ENCODE assay signal across 39 cellular contexts in the genomic region with DNA sequence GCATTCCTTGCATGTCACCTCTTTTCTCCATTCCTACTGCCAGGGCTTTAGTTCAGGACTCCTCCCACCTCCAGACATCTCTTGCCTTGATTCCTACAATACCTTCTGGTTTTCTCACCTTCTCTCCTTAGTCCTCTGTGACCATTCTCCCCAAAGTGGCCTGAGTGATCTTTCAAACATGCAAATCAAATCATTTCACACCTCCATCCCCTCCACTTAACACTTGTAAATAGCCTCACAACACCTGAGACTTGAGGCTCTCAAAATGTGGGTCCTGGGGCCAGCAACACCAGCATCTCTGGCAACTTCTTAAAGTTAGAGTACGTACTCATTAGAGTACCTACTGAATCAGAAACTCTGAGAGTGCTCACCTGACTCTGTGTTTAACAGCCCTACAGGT.
"Had no signal": no experiment of that assay in that cellular context is flagged by ENCODE, and none has a peak within 500 bp of the region (broad histone marks: within the 10 kb centered on the region; RNA-seq: fewer than 3 reads in every experiment).

No MANE protein-coding gene starts in this region.

- FAIRE-seq: TTC549 had no signal

- H3K9me3 Mint-ChIP-seq: activated B cell treated with CpG ODN at 0.5 μM for 24 hours; activated CD4-positive, alpha-beta memory T cell treated with anti-CD3 and anti-CD28 coated beads for 36 hours; activated CD4-positive, alpha-beta T cell treated with anti-CD3 and anti-CD28 coated beads, Interleukin-2, amount 10 ng/mL, durations not matched to agents 24 days and 14 days; activated CD8-positive, alpha-beta T cell treated with anti-CD3 and anti-CD28 coated beads for 36 hours; activated naive CD4-positive, alpha-beta T cell treated with anti-CD3 and anti-CD28 coated beads for 36 hours; activated naive CD4-positive, alpha-beta T cell treated with anti-CD3 and anti-CD28 coated beads, Interleukin-2, amount 50 U/mL, for 72 hours; activated naive CD8-positive, alpha-beta T cell treated with anti-CD3 and anti-CD28 coated beads for 36 hours; activated T-cell treated with anti-CD3 and anti-CD28 coated beads, Interleukin-2, amount 50 U/mL, for 4 hours; activated T-cell treated with anti-CD3 and anti-CD28 coated beads, Interleukin-2, amount 50 U/mL, for 72 hours; activated T-helper 1 cell treated with anti-CD3 and anti-CD28 coated beads, Interleukin-12 subunit alpha, Interleukin-12 subunit beta, Interleukin-2, Interleukin-4 antibody, amounts not matched to agents 30 ng/mL and 10 ng/mL and 1 ng/mL, durations not matched to agents 14 hours and 24 hours and 36 hours; activated T-helper 17 cell treated with anti-CD3 and anti-CD28 coated beads, Interleukin-2, amount 50 U/mL, for 72 hours; central memory CD8-positive, alpha-beta T cell; T-helper 1 cell treated with Interleukin-12 subunit alpha and Interleukin-12 subunit beta and Interleukin-4 antibody, amounts not matched to agents 30 μg/mL and 1 μg/mL, for 36 hours; T-helper 2 cell treated with Interferon-gamma antibody and Interleukin-4, amounts not matched to agents 5 μg/mL and 100 μg/mL, for 36 hours had no signal

- H3K4me3 ChIP-seq: adrenal gland, body of pancreas, breast epithelium, cardiac muscle cell had no signal

- H3K36me3 ChIP-seq: adrenal gland, brain microvascular endothelial cell, breast epithelium, cardiac muscle cell had no signal

- H3K4me1 ChIP-seq: adrenal gland, breast epithelium had no signal

- H3K36me3 Mint-ChIP-seq: activated CD4-positive, alpha-beta memory T cell treated with anti-CD3 and anti-CD28 coated beads for 36 hours; activated naive CD4-positive, alpha-beta T cell treated with anti-CD3 and anti-CD28 coated beads, Interleukin-2, amount 50 U/mL, for 72 hours; activated naive CD8-positive, alpha-beta T cell treated with anti-CD3 and anti-CD28 coated beads for 36 hours had no signal

- H3K27ac Mint-ChIP-seq: activated B cell treated with CpG ODN at 0.5 μM for 24 hours; activated CD4-positive, alpha-beta memory T cell treated with anti-CD3 and anti-CD28 coated beads for 36 hours; activated CD4-positive, alpha-beta T cell treated with anti-CD3 and anti-CD28 coated beads, Interleukin-2, amount 10 ng/mL, durations not matched to agents 24 days and 14 days; activated CD8-positive, alpha-beta T cell treated with anti-CD3 and anti-CD28 coated beads for 36 hours; activated naive CD4-positive, alpha-beta T cell treated with anti-CD3 and anti-CD28 coated beads for 36 hours; activated naive CD4-positive, alpha-beta T cell treated with anti-CD3 and anti-CD28 coated beads, Interleukin-2, amount 50 U/mL, for 72 hours; activated naive CD8-positive, alpha-beta T cell treated with anti-CD3 and anti-CD28 coated beads for 36 hours; activated T-cell treated with anti-CD3 and anti-CD28 coated beads, Interleukin-2, amount 50 U/mL, for 72 hours; activated T-helper 1 cell treated with anti-CD3 and anti-CD28 coated beads, Interleukin-12 subunit alpha, Interleukin-12 subunit beta, Interleukin-2, Interleukin-4 antibody, amounts not matched to agents 30 ng/mL and 10 ng/mL and 1 ng/mL, durations not matched to agents 14 hours and 24 hours and 36 hours; activated T-helper 17 cell treated with anti-CD3 and anti-CD28 coated beads, Interleukin-2, amount 50 U/mL, for 72 hours; T-helper 1 cell treated with Interleukin-12 subunit alpha and Interleukin-12 subunit beta and Interleukin-4 antibody, amounts not matched to agents 30 μg/mL and 1 μg/mL, for 36 hours; T-helper 2 cell treated with Interferon-gamma antibody and Interleukin-4, amounts not matched to agents 5 μg/mL and 100 μg/mL, for 36 hours had no signal

- H3K4me3 Mint-ChIP-seq: activated B cell treated with CpG ODN at 0.5 μM for 24 hours; activated CD4-positive, alpha-beta memory T cell treated with anti-CD3 and anti-CD28 coated beads for 36 hours; activated CD4-positive, alpha-beta T cell treated with anti-CD3 and anti-CD28 coated beads, Interleukin-2, amount 10 ng/mL, durations not matched to agents 24 days and 14 days; activated CD8-positive, alpha-beta T cell treated with anti-CD3 and anti-CD28 coated beads for 36 hours; activated naive CD4-positive, alpha-beta T cell treated with anti-CD3 and anti-CD28 coated beads for 36 hours; activated naive CD8-positive, alpha-beta T cell treated with anti-CD3 and anti-CD28 coated beads for 36 hours; activated T-cell treated with anti-CD3 and anti-CD28 coated beads, Interleukin-2, amount 50 U/mL, for 4 hours; activated T-cell treated with anti-CD3 and anti-CD28 coated beads, Interleukin-2, amount 50 U/mL, for 72 hours; activated T-helper 1 cell treated with anti-CD3 and anti-CD28 coated beads, Interleukin-12 subunit alpha, Interleukin-12 subunit beta, Interleukin-2, Interleukin-4 antibody, amounts not matched to agents 30 ng/mL and 10 ng/mL and 1 ng/mL, durations not matched to agents 14 hours and 24 hours and 36 hours; activated T-helper 17 cell treated with anti-CD3 and anti-CD28 coated beads, Interleukin-2, amount 50 U/mL, for 72 hours; central memory CD8-positive, alpha-beta T cell; T-helper 1 cell treated with Interleukin-12 subunit alpha and Interleukin-12 subunit beta and Interleukin-4 antibody, amounts not matched to agents 30 μg/mL and 1 μg/mL, for 36 hours; T-helper 2 cell treated with Interferon-gamma antibody and Interleukin-4, amounts not matched to agents 5 μg/mL and 100 μg/mL, for 36 hours had no signal

- H3K27me3 ChIP-seq: body of pancreas, cardiac muscle cell had no signal

- ATAC-seq: activated CD8-positive, alpha-beta T cell treated with anti-CD3 and anti-CD28 coated beads for 36 hours; activated naive CD4-positive, alpha-beta T cell treated with anti-CD3 and anti-CD28 coated beads, Interleukin-2, amount 50 U/mL, for 72 hours; activated T-cell treated with anti-CD3 and anti-CD28 coated beads, Interleukin-2, amount 50 U/mL, for 4 hours; activated T-cell treated with anti-CD3 and anti-CD28 coated beads, Interleukin-2, amount 50 U/mL, for 72 hours; activated T-helper 17 cell treated with anti-CD3 and anti-CD28 coated beads, Interleukin-2, amount 50 U/mL, for 72 hours; body of pancreas had no signal

- DNase-seq: activated B cell treated with CpG ODN at 0.5 μM for 24 hours; activated CD4-positive, alpha-beta memory T cell treated with anti-CD3 and anti-CD28 coated beads for 36 hours; activated CD4-positive, alpha-beta T cell treated with anti-CD3 and anti-CD28 coated beads for 4 hours; activated CD4-positive, alpha-beta T cell treated with anti-CD3 and anti-CD28 coated beads, Interleukin-2, amount 10 ng/mL, durations not matched to agents 24 days and 14 days; activated CD4-positive, alpha-beta T cell treated with anti-CD3 and anti-CD28 coated beads, Interleukin-2, amount 50 U/mL, for 1 hour; activated CD4-positive, alpha-beta T cell treated with anti-CD3 and anti-CD28 coated beads, Interleukin-2, amount 50 U/mL, for 4 hours; activated CD4-positive, CD25-positive, alpha-beta regulatory T cell treated with anti-CD3 and anti-CD28 coated beads, Interleukin-2, amount 50 U/mL, for 72 hours; activated CD8-positive, alpha-beta memory T cell treated with anti-CD3 and anti-CD28 coated beads, Interleukin-2, amount 50 U/mL, for 4 hours; activated CD8-positive, alpha-beta T cell treated with anti-CD3 and anti-CD28 coated beads for 36 hours; activated effector memory CD4-positive, alpha-beta T cell treated with anti-CD3 and anti-CD28 coated beads, Interleukin-2, amount 50 U/mL, for 16 hours; activated gamma-delta T cell treated with Interleukin-2 at 50 U/mL for 16 hours; activated naive CD4-positive, alpha-beta T cell; activated naive CD4-positive, alpha-beta T cell treated with anti-CD3 and anti-CD28 coated beads for 36 hours; activated naive CD4-positive, alpha-beta T cell treated with anti-CD3 and anti-CD28 coated beads, Interleukin-2, amount 50 U/mL, for 16 hours; activated naive CD8-positive, alpha-beta T cell treated with anti-CD3 and anti-CD28 coated beads for 36 hours; activated T-cell treated with anti-CD3 and anti-CD28 coated beads for 4 hours; activated T-cell treated with anti-CD3 and anti-CD28 coated beads, Interleukin-2, amount 50 U/mL, for 1 hour; activated T-cell treated with anti-CD3 and anti-CD28 coated beads, Interleukin-2, amount 50 U/mL, for 4 hours; activated T-cell treated with anti-CD3 and anti-CD28 coated beads, Interleukin-2, amount 50 U/mL, for 72 hours; adrenal gland; amniotic stem cell; aorta; body of pancreas; brain microvascular endothelial cell; caudate nucleus; cerebellar nuclear complex; T-helper 1 cell; T-helper 2 cell; T-helper 9 cell had no signal

- H3K27ac ChIP-seq: adrenal gland, body of pancreas, brain microvascular endothelial cell, breast epithelium, cardiac muscle cell, VCaP had no signal

- H3K9me3 ChIP-seq: adrenal gland, body of pancreas, breast epithelium had no signal

- H3K27me3 Mint-ChIP-seq: activated B cell treated with CpG ODN at 0.5 μM for 24 hours; activated CD8-positive, alpha-beta T cell treated with anti-CD3 and anti-CD28 coated beads for 36 hours; activated naive CD8-positive, alpha-beta T cell treated with anti-CD3 and anti-CD28 coated beads for 36 hours; activated T-helper 17 cell treated with anti-CD3 and anti-CD28 coated beads, Interleukin-2, amount 50 U/mL, for 72 hours had no signal

- H3K4me1 Mint-ChIP-seq: activated B cell treated with CpG ODN at 0.5 μM for 24 hours; activated CD4-positive, alpha-beta T cell treated with anti-CD3 and anti-CD28 coated beads, Interleukin-2, amount 10 ng/mL, durations not matched to agents 24 days and 14 days; activated naive CD8-positive, alpha-beta T cell treated with anti-CD3 and anti-CD28 coated beads for 36 hours; activated T-helper 17 cell treated with anti-CD3 and anti-CD28 coated beads, Interleukin-2, amount 50 U/mL, for 72 hours; central memory CD8-positive, alpha-beta T cell had no signal
